In genomic region chr6:44804546-44804945, GRCh38 we compare ENCODE assay signal across 17 cellular contexts.
"Had no signal": no experiment of that assay in that cellular context is flagged by ENCODE, and none has a peak within 500 bp of the region (broad histone marks: within the 10 kb centered on the region; RNA-seq: fewer than 3 reads in every experiment).

No MANE protein-coding gene starts in this region.

- H3K27me3 Mint-ChIP-seq: stimulated activated naive CD8-positive, alpha-beta T cell treated with anti-CD3 and anti-CD28 coated beads, Interleukin-15, amount 100 ng/mL, for 72 hours had no signal

- H3K36me3 Mint-ChIP-seq: natural killer cell; stimulated activated naive B cell treated with anti-CD40 and anti-IgM and Interleukin-4, amounts not matched to agents 10 μg/mL and 1 μg/mL and 100 μg/mL, for 72 hours had no signal

- DNase-seq: cerebellar nuclear complex; head of caudate nucleus; kidney; left cardiac atrium; mammary epithelial cell; mucosa of descending colon; natural killer cell; right cardiac atrium; stimulated activated CD4-positive, alpha-beta T cell treated with anti-CD3 and anti-CD28 coated beads, Interleukin-4, amount 100 ng/mL, for 1 hour; stimulated activated CD8-positive, alpha-beta memory T cell treated with anti-CD3 and anti-CD28 coated beads, Interleukin-4, amount 100 ng/mL, for 48 hours; stimulated activated naive B cell treated with anti-CD40 and anti-IgM and Interleukin-4, amounts not matched to agents 10 μg/mL and 1 μg/mL and 100 μg/mL, for 72 hours; stimulated activated naive CD8-positive, alpha-beta T cell treated with anti-CD3 and anti-CD28 coated beads, Interleukin-15, amount 100 ng/mL, for 72 hours; transverse colon had no signal

- H3K4me3 Mint-ChIP-seq: dendritic cell treated with granulocyte-macrophage colony-stimulating factor and Interleukin-4, amounts not matched to agents 40 ng/mL and 50 ng/mL, for 4 days; natural killer cell; neural crest cell; stimulated activated naive B cell treated with anti-CD40 and anti-IgM and Interleukin-4, amounts not matched to agents 10 μg/mL and 1 μg/mL and 100 μg/mL, for 72 hours; stimulated activated naive CD8-positive, alpha-beta T cell treated with anti-CD3 and anti-CD28 coated beads, Interleukin-15, amount 100 ng/mL, for 72 hours had no signal

- ATAC-seq: left cardiac atrium; mucosa of descending colon; natural killer cell; right cardiac atrium; stimulated activated naive B cell treated with anti-CD40 and anti-IgM and Interleukin-4, amounts not matched to agents 10 μg/mL and 1 μg/mL and 100 μg/mL, for 72 hours; stimulated activated naive CD8-positive, alpha-beta T cell treated with anti-CD3 and anti-CD28 coated beads, Interleukin-15, amount 100 ng/mL, for 72 hours had no signal

- H3K79me2 ChIP-seq: hepatocyte had no signal

- H2AFZ ChIP-seq: hepatocyte had no signal

- H3K4me1 Mint-ChIP-seq: stimulated activated naive B cell treated with anti-CD40 and anti-IgM and Interleukin-4, amounts not matched to agents 10 μg/mL and 1 μg/mL and 100 μg/mL, for 72 hours; stimulated activated naive CD8-positive, alpha-beta T cell treated with anti-CD3 and anti-CD28 coated beads, Interleukin-15, amount 100 ng/mL, for 72 hours had no signal

- H3K4me3 ChIP-seq: hepatocyte, mucosa of descending colon, thoracic aorta, transverse colon had no signal

- H3K27ac ChIP-seq: hepatocyte, thoracic aorta, transverse colon had no signal

- H3K9me3 Mint-ChIP-seq: dendritic cell treated with granulocyte-macrophage colony-stimulating factor and Interleukin-4, amounts not matched to agents 40 ng/mL and 50 ng/mL, for 4 days; natural killer cell; neural crest cell; stimulated activated naive B cell treated with anti-CD40 and anti-IgM and Interleukin-4, amounts not matched to agents 10 μg/mL and 1 μg/mL and 100 μg/mL, for 72 hours had no signal

- H3K27me3 ChIP-seq: hepatocyte, transverse colon had no signal

- H3K9me3 ChIP-seq: mucosa of descending colon, thoracic aorta, transverse colon had no signal

- H3K27ac Mint-ChIP-seq: dendritic cell treated with granulocyte-macrophage colony-stimulating factor and Interleukin-4, amounts not matched to agents 40 ng/mL and 50 ng/mL, for 4 days; natural killer cell; stimulated activated naive B cell treated with anti-CD40 and anti-IgM and Interleukin-4, amounts not matched to agents 10 μg/mL and 1 μg/mL and 100 μg/mL, for 72 hours; stimulated activated naive CD8-positive, alpha-beta T cell treated with anti-CD3 and anti-CD28 coated beads, Interleukin-15, amount 100 ng/mL, for 72 hours had no signal

- H3K36me3 ChIP-seq: thoracic aorta, transverse colon had no signal

- H3K4me2 ChIP-seq: hepatocyte had no signal
